10 cellular contexts compared by ENCODE assay signal in genomic region chr13:47794963-47795362, GRCh38.
DNase-seq lines count a peak whose midpoint lies in the region; ATAC-seq and TF ChIP-seq lines count a peak whose summit lies in the region.
"Had no signal": no experiment of that assay in that cellular context is flagged by ENCODE, and none has a peak within 500 bp of the region (broad histone marks: within the 10 kb centered on the region; RNA-seq: fewer than 3 reads in every experiment).

No MANE protein-coding gene starts in this region.

- no TSS peak for BruUV-seq in mammary epithelial cell (replicated peaks; lab: Mats Ljungman, UMichigan)

- no peaks in the 10 kb centered on the region for H3K79me2 ChIP-seq in mammary epithelial cell (ENCODE audit: insufficient read depth, low read length)

- in situ Hi-C loops in mammary epithelial cell (cut with MboI; ENCODE audit: low sequenced_read_pairs in 2 of 2), result no loop called here

- intact Hi-C loops in mammary epithelial cell (cut with micrococcal nuclease), result loop anchor here (5.0 kb wide), 2 partner anchors 197 to 972 kb away; no protein-coding TSS in a partner anchor
- intact Hi-C loops in thyroid gland (cut with DNase I), result no loop called here

- H3K27ac ChIP-seq in mammary epithelial cell (ENCODE audit: insufficient read depth, low read depth, low read length), result no peak overlapping the region
- H3K27ac ChIP-seq in thyroid gland, result no peak overlapping the region
- no peak overlapping the region for H3K27ac ChIP-seq in Peyer's patch

- 32% methylated on average over 2 of the region's 2 CpGs for WGBS in mammary epithelial cell (ENCODE audit: low coverage, missing lambda C conversion rate)
- WGBS in thyroid gland, 2 donors, result 69 to 74% methylated on average over 2 of the region's 2 CpGs

- no peak overlapping the region for H3K4me3 ChIP-seq in GM06990 (replicated peaks; ENCODE audit: low read depth, low read length)
- H3K4me3 ChIP-seq in mammary epithelial cell (replicated peaks in 1 of 3; ENCODE audit: insufficient read depth in 1 of 3, low read depth in 2 of 3, low read length in 3 of 3), result no peak overlapping the region
- H3K4me3 ChIP-seq in thyroid gland (replicated peaks in 1 of 3), result no peak overlapping the region
- no peak overlapping the region for H3K4me3 ChIP-seq in Peyer's patch

- CTCF ChIA-PET in mammary epithelial cell (lab: Charles Lee; ENCODE audit: low non-redundant PET), result no interaction called here

- dilution Hi-C loops in mammary epithelial cell (cut with HindIII; ENCODE audit: low sequenced_read_pairs), result loop anchor here (10.0 kb wide), 1 partner anchor 250 kb away; no protein-coding TSS in a partner anchor

- H3K9me3 ChIP-seq in mammary epithelial cell (replicated peaks; ENCODE audit: insufficient read depth, low read length) (no peaks in the 10 kb centered on the region), thyroid gland (no peaks in the 10 kb centered on the region), Peyer's patch (peaks cover 0 to 6% (median 3%) of the 10 kb centered on the region in 4 donors)

- TF ChIP-seq CTCF in GM06990 (IDR thresholded peaks at IDR 0.05; ENCODE audit: insufficient read depth, low read length, poor library complexity, severe bottlenecking), result peak; percentile 63
- peak; percentile 70 to 72 for TF ChIP-seq CTCF in mammary epithelial cell (conservative IDR thresholded peaks at IDR 0.05 in 1 of 2, IDR thresholded peaks at IDR 0.05 in 1 of 2; ENCODE audit: extremely low read depth in 1 of 2, insufficient read depth in 1 of 2, low read depth in 1 of 2, low read length in 2 of 2)
- peak in 1 of 6 experiments; percentile 22 for TF ChIP-seq CTCF in thyroid gland (IDR thresholded peaks at IDR 0.05)
- peak in 1 of 6 experiments; percentile 4 for TF ChIP-seq CTCF in Peyer's patch (IDR thresholded peaks at IDR 0.05)

- DNase-seq in GM06990 (ENCODE audit: extremely low read depth, insufficient read length) (no peak), LHCN-M2 (ENCODE audit: low read depth) (peak; percentile 21), mammary epithelial cell (peak; percentile 4), myocyte (ENCODE audit: low read depth) (peak; percentile 14), thyroid gland (no peak), Peyer's patch (no peak)
- DNase-seq: activated naive CD4-positive, alpha-beta T cell treated with anti-CD3 and anti-CD28 coated beads, Interleukin-2, amount 50 U/mL, for 16 hours; left colon had no signal

- H2AFZ ChIP-seq in mammary epithelial cell (ENCODE audit: low read depth, low read length), result no peak overlapping the region

- no peaks in the 10 kb centered on the region for H4K20me1 ChIP-seq in mammary epithelial cell (ENCODE audit: insufficient read depth, low read length)

- TF ChIP-seq POLR2A in thyroid gland (IDR thresholded peaks at IDR 0.05), result no peak
- no peak for TF ChIP-seq POLR2A in Peyer's patch (IDR thresholded peaks at IDR 0.05)

- no peaks in the 10 kb centered on the region for H3K36me3 ChIP-seq in GM06990 (ENCODE audit: control insufficient read depth, insufficient read depth, low read length)
- H3K36me3 ChIP-seq in mammary epithelial cell (ENCODE audit: insufficient read depth, low read length), result no peaks in the 10 kb centered on the region
- no peaks in the 10 kb centered on the region for H3K36me3 ChIP-seq in thyroid gland
- H3K36me3 ChIP-seq in Peyer's patch, result no peaks in the 10 kb centered on the region

- H3K27me3 ChIP-seq in GM06990 (replicated peaks; ENCODE audit: control insufficient read depth, insufficient read depth, low read length) (no peaks in the 10 kb centered on the region), mammary epithelial cell (ENCODE audit: insufficient read depth, low read length) (no peaks in the 10 kb centered on the region), thyroid gland (no peaks in the 10 kb centered on the region), Peyer's patch (no peaks in the 10 kb centered on the region)

- ATAC-seq in GM18861 (IDR thresholded peaks at IDR 0.05; ENCODE audit: unreplicated experiment) (no peak), GM19452 (IDR thresholded peaks at IDR 0.05; ENCODE audit: unreplicated experiment) (no peak)
- ATAC-seq: left colon had no signal

- H3K4me1 ChIP-seq in mammary epithelial cell (ENCODE audit: insufficient read depth, low read length) (no peaks in the 10 kb centered on the region), thyroid gland (no peaks in the 10 kb centered on the region), Peyer's patch (no peaks in the 10 kb centered on the region)

- H3K9ac ChIP-seq in mammary epithelial cell (ENCODE audit: insufficient read depth, low read length), result no peak overlapping the region

- H3K4me2 ChIP-seq in mammary epithelial cell (ENCODE audit: insufficient read depth, low read depth, low read length), result no peak overlapping the region

Comparison
In these comparisons a context has a peak if more than half of its experiments do, and no peak if none do; other contexts are left out.
1. DNase-seq: peak in LHCN-M2 (single experiment), mammary epithelial cell (single experiment) and myocyte (single experiment); none in GM06990 (single experiment), thyroid gland (0 of 2) and Peyer's patch (0 of 3).